Comparison of ENCODE assay signal across 16 cellular contexts in genomic region chr2:35409762-35410161, GRCh38.
"Had no signal": no experiment of that assay in that cellular context is flagged by ENCODE, and none has a peak within 500 bp of the region (broad histone marks: within the 10 kb centered on the region; RNA-seq: fewer than 3 reads in every experiment).

No MANE protein-coding gene starts in this region.

- H3K36me3 ChIP-seq: SJCRH30 had no signal

- H3K4me2 ChIP-seq: PC-9 had no signal

- ATAC-seq: Panc1, Right ventricle myocardium inferior, T-cell had no signal

- H3K27ac Mint-ChIP-seq: T-cell had no signal

- H3K4me1 Mint-ChIP-seq: T-cell had no signal

- H3K27ac ChIP-seq: PC-9, RWPE1, SJCRH30, SK-N-MC had no signal

- H3K27me3 ChIP-seq: SJCRH30 had no signal

- H3K36me3 Mint-ChIP-seq: T-cell had no signal

- H3K9me3 Mint-ChIP-seq: T-cell had no signal

- H3K4me3 ChIP-seq: PC-9, SJCRH30, SK-N-MC had no signal

- H3K4me1 ChIP-seq: SJCRH30 had no signal

- H3K27me3 Mint-ChIP-seq: T-cell had no signal

- H3K9me3 ChIP-seq: SJCRH30 had no signal

- H3K4me3 Mint-ChIP-seq: T-cell had no signal

- H2AFZ ChIP-seq: PC-9 had no signal

- DNase-seq: NCI-H1092, NCI-H1417 treated with DMSO at 0.1 percent for 48 hours, NCI-H1436 treated with DMSO at 0.1 percent for 48 hours, NCI-H2029 treated with DMSO at 0.1 percent for 48 hours, NCI-H2081 treated with DMSO at 0.1 percent for 48 hours, NCI-H446 treated with DMSO at 0.1 percent for 48 hours, NCI-H524 treated with DMSO at 0.1 percent for 48 hours, NCI-H774, SIG-M5 had no signal
